Comparison of ENCODE assay signal across 18 cellular contexts in genomic region chr17:48301002-48301401, GRCh38.
DNase-seq lines count a peak whose midpoint lies in the region; ATAC-seq, FAIRE-seq and TF ChIP-seq lines count a peak whose summit lies in the region.
"Had no signal": no experiment of that assay in that cellular context is flagged by ENCODE, and none has a peak within 500 bp of the region (broad histone marks: within the 10 kb centered on the region; RNA-seq: fewer than 3 reads in every experiment).

No MANE protein-coding gene starts in this region.

- peak overlapping the region; percentile 91 for H3K27ac Mint-ChIP-seq in activated naive CD4-positive, alpha-beta T cell treated with anti-CD3 and anti-CD28 coated beads, Interleukin-2, amount 50 U/mL, for 24 hours
- H3K27ac Mint-ChIP-seq in activated naive CD4-positive, alpha-beta T cell treated with anti-CD3 and anti-CD28 coated beads, Interleukin-2, amount 10 ng/mL, durations not matched to agents 7 days and 5 days, result no peak overlapping the region
- peak overlapping the region; percentile 1 for H3K27ac Mint-ChIP-seq in activated T-helper 2 cell treated with anti-CD3 and anti-CD28 coated beads, Interferon-gamma antibody, Interleukin-2, Interleukin-4, amounts not matched to agents 10 μg/mL and 5 μg/mL and 100 μg/mL, durations not matched to agents 14 hours and 24 hours and 36 hours
- H3K27ac Mint-ChIP-seq in stimulated activated effector memory CD8-positive, alpha-beta T cell treated with anti-CD3 and anti-CD28 coated beads, Interleukin-12 subunit alpha, Interleukin-12 subunit beta, amount 100 ng/mL, for 72 hours, result peak overlapping the region; percentile 38

- no peak for DNase-seq in activated naive CD4-positive, alpha-beta T cell treated with anti-CD3 and anti-CD28 coated beads, Interleukin-2, amount 10 ng/mL, durations not matched to agents 7 days and 5 days
- no peak for DNase-seq in GM12892 (ENCODE audit: insufficient read length)
- DNase-seq in activated T-helper 2 cell treated with anti-CD3 and anti-CD28 coated beads, Interferon-gamma antibody, Interleukin-2, Interleukin-4, amounts not matched to agents 10 μg/mL and 5 μg/mL and 100 μg/mL, durations not matched to agents 14 hours and 24 hours and 36 hours (ENCODE audit: low spot score), result no peak
- DNase-seq in stimulated activated effector memory CD8-positive, alpha-beta T cell treated with anti-CD3 and anti-CD28 coated beads, Interleukin-12 subunit alpha, Interleukin-12 subunit beta, amount 100 ng/mL, for 72 hours (ENCODE audit: low spot score in 2 of 2), result no peak
- no peak for DNase-seq in GF-D8 (lab: John Stamatoyannopoulos, UW)
- no peak for DNase-seq in sciatic nerve (ENCODE audit: low spot score)
- DNase-seq: ACHN; AML-193; GM23248; NCI-H187; NCI-H446; NCI-H69; NK-92 treated with Interleukin-12 subunit alpha and Interleukin-12 subunit beta, amount 100 ng/mL, for 24 hours; OCI-M1; SHP77 treated with DMSO at 0.1 percent for 48 hours had no signal

- intact Hi-C loops in activated T-helper 2 cell treated with anti-CD3 and anti-CD28 coated beads, Interferon-gamma antibody, Interleukin-2, Interleukin-4, amounts not matched to agents 10 μg/mL and 5 μg/mL and 100 μg/mL, durations not matched to agents 14 hours and 24 hours and 36 hours (cut with micrococcal nuclease), result no loop called here
- intact Hi-C loops in sciatic nerve (cut with DNase I), result no loop called here

- peak; percentile 64 for FAIRE-seq in GM12892 (lab: Jason Lieb, UNC)

- H3K36me3 Mint-ChIP-seq in activated naive CD4-positive, alpha-beta T cell treated with anti-CD3 and anti-CD28 coated beads, Interleukin-2, amount 50 U/mL, for 24 hours, result peaks cover 8% of the 10 kb centered on the region
- H3K36me3 Mint-ChIP-seq in activated naive CD4-positive, alpha-beta T cell treated with anti-CD3 and anti-CD28 coated beads, Interleukin-2, amount 10 ng/mL, durations not matched to agents 7 days and 5 days, result peaks cover 16% of the 10 kb centered on the region
- H3K36me3 Mint-ChIP-seq in activated T-helper 2 cell treated with anti-CD3 and anti-CD28 coated beads, Interferon-gamma antibody, Interleukin-2, Interleukin-4, amounts not matched to agents 10 μg/mL and 5 μg/mL and 100 μg/mL, durations not matched to agents 14 hours and 24 hours and 36 hours (ENCODE audit: low read depth), result peaks cover 16% of the 10 kb centered on the region
- H3K36me3 Mint-ChIP-seq in stimulated activated effector memory CD8-positive, alpha-beta T cell treated with anti-CD3 and anti-CD28 coated beads, Interleukin-12 subunit alpha, Interleukin-12 subunit beta, amount 100 ng/mL, for 72 hours, result no peaks in the 10 kb centered on the region
- H3K36me3 Mint-ChIP-seq: CD14-positive monocyte had no signal

- peak; percentile 60 for ATAC-seq in stimulated activated effector memory CD8-positive, alpha-beta T cell treated with anti-CD3 and anti-CD28 coated beads, Interleukin-12 subunit alpha, Interleukin-12 subunit beta, amount 100 ng/mL, for 72 hours
- no peak for ATAC-seq in sciatic nerve
- ATAC-seq: HCT116 had no signal

- TF ChIP-seq POLR2A in GM12892 (IDR thresholded peaks at IDR 0.05; ENCODE audit: low read depth, low read length), result no peak

- H3K4me1 Mint-ChIP-seq in activated naive CD4-positive, alpha-beta T cell treated with anti-CD3 and anti-CD28 coated beads, Interleukin-2, amount 50 U/mL, for 24 hours, result peaks cover 78% of the 10 kb centered on the region
- peaks cover 33% of the 10 kb centered on the region for H3K4me1 Mint-ChIP-seq in activated naive CD4-positive, alpha-beta T cell treated with anti-CD3 and anti-CD28 coated beads, Interleukin-2, amount 10 ng/mL, durations not matched to agents 7 days and 5 days
- peaks cover 39% of the 10 kb centered on the region for H3K4me1 Mint-ChIP-seq in activated T-helper 2 cell treated with anti-CD3 and anti-CD28 coated beads, Interferon-gamma antibody, Interleukin-2, Interleukin-4, amounts not matched to agents 10 μg/mL and 5 μg/mL and 100 μg/mL, durations not matched to agents 14 hours and 24 hours and 36 hours (ENCODE audit: low read depth)
- peaks cover 36% of the 10 kb centered on the region for H3K4me1 Mint-ChIP-seq in stimulated activated effector memory CD8-positive, alpha-beta T cell treated with anti-CD3 and anti-CD28 coated beads, Interleukin-12 subunit alpha, Interleukin-12 subunit beta, amount 100 ng/mL, for 72 hours

- CTCF ChIA-PET in activated naive CD4-positive, alpha-beta T cell treated with anti-CD3 and anti-CD28 coated beads, Interleukin-2, amount 10 ng/mL, durations not matched to agents 7 days and 5 days (lab: Charles Lee), result interaction anchor here (0.7 kb wide), 1 partner anchor 221 kb away, joined by 3 read pairs; no protein-coding TSS in a partner anchor

- H3K27me3 Mint-ChIP-seq in activated naive CD4-positive, alpha-beta T cell treated with anti-CD3 and anti-CD28 coated beads, Interleukin-2, amount 50 U/mL, for 24 hours, result no peaks in the 10 kb centered on the region
- H3K27me3 Mint-ChIP-seq in activated naive CD4-positive, alpha-beta T cell treated with anti-CD3 and anti-CD28 coated beads, Interleukin-2, amount 10 ng/mL, durations not matched to agents 7 days and 5 days, result no peaks in the 10 kb centered on the region
- H3K27me3 Mint-ChIP-seq in activated T-helper 2 cell treated with anti-CD3 and anti-CD28 coated beads, Interferon-gamma antibody, Interleukin-2, Interleukin-4, amounts not matched to agents 10 μg/mL and 5 μg/mL and 100 μg/mL, durations not matched to agents 14 hours and 24 hours and 36 hours (ENCODE audit: low read depth), result no peaks in the 10 kb centered on the region

- H3K4me3 Mint-ChIP-seq in activated naive CD4-positive, alpha-beta T cell treated with anti-CD3 and anti-CD28 coated beads, Interleukin-2, amount 50 U/mL, for 24 hours, result no peak overlapping the region
- H3K4me3 Mint-ChIP-seq in activated naive CD4-positive, alpha-beta T cell treated with anti-CD3 and anti-CD28 coated beads, Interleukin-2, amount 10 ng/mL, durations not matched to agents 7 days and 5 days, result no peak overlapping the region
- no peak overlapping the region for H3K4me3 Mint-ChIP-seq in activated T-helper 2 cell treated with anti-CD3 and anti-CD28 coated beads, Interferon-gamma antibody, Interleukin-2, Interleukin-4, amounts not matched to agents 10 μg/mL and 5 μg/mL and 100 μg/mL, durations not matched to agents 14 hours and 24 hours and 36 hours (ENCODE audit: low read depth)
- H3K4me3 Mint-ChIP-seq in stimulated activated effector memory CD8-positive, alpha-beta T cell treated with anti-CD3 and anti-CD28 coated beads, Interleukin-12 subunit alpha, Interleukin-12 subunit beta, amount 100 ng/mL, for 72 hours, result no peak overlapping the region
- H3K4me3 Mint-ChIP-seq: CD14-positive monocyte had no signal

- H3K9me3 Mint-ChIP-seq in activated naive CD4-positive, alpha-beta T cell treated with anti-CD3 and anti-CD28 coated beads, Interleukin-2, amount 50 U/mL, for 24 hours, result no peaks in the 10 kb centered on the region
- no peaks in the 10 kb centered on the region for H3K9me3 Mint-ChIP-seq in activated naive CD4-positive, alpha-beta T cell treated with anti-CD3 and anti-CD28 coated beads, Interleukin-2, amount 10 ng/mL, durations not matched to agents 7 days and 5 days
- no peaks in the 10 kb centered on the region for H3K9me3 Mint-ChIP-seq in activated T-helper 2 cell treated with anti-CD3 and anti-CD28 coated beads, Interferon-gamma antibody, Interleukin-2, Interleukin-4, amounts not matched to agents 10 μg/mL and 5 μg/mL and 100 μg/mL, durations not matched to agents 14 hours and 24 hours and 36 hours
- H3K9me3 Mint-ChIP-seq in stimulated activated effector memory CD8-positive, alpha-beta T cell treated with anti-CD3 and anti-CD28 coated beads, Interleukin-12 subunit alpha, Interleukin-12 subunit beta, amount 100 ng/mL, for 72 hours, result no peaks in the 10 kb centered on the region
- H3K9me3 Mint-ChIP-seq: CD14-positive monocyte had no signal
